23 cellular contexts compared by ENCODE assay signal in the genomic region with DNA sequence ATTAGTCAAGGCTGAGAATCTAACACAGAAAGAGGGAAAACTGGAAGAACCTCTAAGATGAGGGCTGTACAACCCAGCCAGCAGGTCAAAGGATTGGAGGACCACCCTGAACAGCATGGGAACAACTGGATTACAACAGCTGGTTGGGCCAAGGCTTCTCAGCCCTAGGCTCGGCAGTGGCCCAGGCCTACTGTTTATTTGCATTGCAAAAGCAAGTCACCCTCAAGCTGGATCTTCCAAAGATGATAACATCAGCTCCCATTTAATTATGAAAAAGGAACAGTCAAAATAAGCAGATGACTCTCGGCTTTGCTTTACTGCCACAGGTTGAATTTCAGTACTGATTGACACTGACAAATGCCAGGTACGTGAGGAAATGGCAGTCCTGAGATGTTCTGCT.
DNase-seq lines count a peak whose midpoint lies in the region; ATAC-seq and TF ChIP-seq lines count a peak whose summit lies in the region.
"Had no signal": no experiment of that assay in that cellular context is flagged by ENCODE, and none has a peak within 500 bp of the region (broad histone marks: within the 10 kb centered on the region; RNA-seq: fewer than 3 reads in every experiment).

No MANE protein-coding gene starts in this region.

- DNase-seq in activated CD4-positive, alpha-beta T cell treated with anti-CD3 and anti-CD28 coated beads, Interleukin-2, amount 10 ng/mL, durations not matched to agents 7 days and 5 days = no peak
- DNase-seq in activated CD4-positive, alpha-beta T cell treated with anti-CD3 and anti-CD28 coated beads for 1 hour = no peak
- peak; percentile 31 for DNase-seq in DND-41
- DNase-seq in activated naive CD8-positive, alpha-beta T cell treated with anti-CD3 and anti-CD28 coated beads for 36 hours = no peak
- no peak for DNase-seq in naive thymus-derived CD8-positive, alpha-beta T cell
- no peak for DNase-seq in natural killer cell treated with Interleukin-12 subunit alpha and Interleukin-12 subunit beta and Interleukin-15 and Interleukin-18, amount 100 ng/mL, for 72 hours (ENCODE audit: low spot score)
- no peak for DNase-seq in ascending aorta (ENCODE audit: low spot score in 2 of 2)
- DNase-seq: 8988T; adrenal gland; GDM1; H7; kidney glomerular epithelial cell; NCI-H1105 treated with DMSO at 0.1 percent for 48 hours; NCI-H2029; NCI-H2227 treated with DMSO at 0.1 percent for 48 hours; Peyer's patch; psoas muscle; SIG-M5; stimulated activated naive CD4-positive, alpha-beta T cell treated with Interleukin-2 at 50 U/mL for 16 hours had no signal

- H3K27ac ChIP-seq in DND-41 (ENCODE audit: low read length) = peak overlapping the region; percentile 98
- no peak overlapping the region for H3K27ac ChIP-seq in ascending aorta
- H3K27ac ChIP-seq: Peyer's patch, psoas muscle, thoracic aorta had no signal

- peak overlapping the region; percentile 92 for H3K27ac Mint-ChIP-seq in activated CD4-positive, alpha-beta T cell treated with anti-CD3 and anti-CD28 coated beads, Interleukin-2, amount 10 ng/mL, durations not matched to agents 7 days and 5 days
- H3K27ac Mint-ChIP-seq in activated naive CD8-positive, alpha-beta T cell treated with anti-CD3 and anti-CD28 coated beads for 36 hours = peak overlapping the region; percentile 84
- H3K27ac Mint-ChIP-seq in naive thymus-derived CD8-positive, alpha-beta T cell = peak overlapping the region in 6 of 10 donors; percentile 87 to 95 (median 92)
- peak overlapping the region in 1 of 2 donors; percentile 80 for H3K27ac Mint-ChIP-seq in natural killer cell treated with Interleukin-12 subunit alpha and Interleukin-12 subunit beta and Interleukin-15 and Interleukin-18, amount 100 ng/mL, for 72 hours

- peak overlapping the region; percentile 50 for H2AFZ ChIP-seq in DND-41 (ENCODE audit: low read depth, low read length)

- H3K36me3 ChIP-seq in DND-41 (ENCODE audit: insufficient read depth, low read length) = no peaks in the 10 kb centered on the region
- H3K36me3 ChIP-seq in ascending aorta = no peaks in the 10 kb centered on the region
- H3K36me3 ChIP-seq: adrenal gland, Peyer's patch, thoracic aorta had no signal

- H3K9me3 ChIP-seq in DND-41 (ENCODE audit: insufficient read depth, low read length, severe bottlenecking) (no peaks in the 10 kb centered on the region), ascending aorta (no peaks in the 10 kb centered on the region)
- H3K9me3 ChIP-seq: adrenal gland, Peyer's patch, psoas muscle, thoracic aorta had no signal

- H3K9ac ChIP-seq in DND-41 (ENCODE audit: low read depth, low read length) = peak overlapping the region; percentile 69

- ATAC-seq in DND-41 (ENCODE audit: insufficient read depth, low read depth) (peak; percentile 10; the same call in 1 of the 3 replicates), GM19324 (IDR thresholded peaks at IDR 0.05; ENCODE audit: low FRiP score, unreplicated experiment) (no peak)
- no peak for ATAC-seq in naive thymus-derived CD8-positive, alpha-beta T cell
- no peak for ATAC-seq in natural killer cell treated with Interleukin-12 subunit alpha and Interleukin-12 subunit beta and Interleukin-15 and Interleukin-18, amount 100 ng/mL, for 72 hours
- ATAC-seq: psoas muscle had no signal

- H3K4me1 Mint-ChIP-seq in activated CD4-positive, alpha-beta T cell treated with anti-CD3 and anti-CD28 coated beads, Interleukin-2, amount 10 ng/mL, durations not matched to agents 7 days and 5 days = peaks cover 23% of the 10 kb centered on the region
- peaks cover 9% of the 10 kb centered on the region for H3K4me1 Mint-ChIP-seq in activated naive CD8-positive, alpha-beta T cell treated with anti-CD3 and anti-CD28 coated beads for 36 hours
- H3K4me1 Mint-ChIP-seq in naive thymus-derived CD8-positive, alpha-beta T cell = peaks cover 0 to 17% (median 12%) of the 10 kb centered on the region in 4 donors
- peaks cover 7 to 10% of the 10 kb centered on the region in 2 donors for H3K4me1 Mint-ChIP-seq in natural killer cell treated with Interleukin-12 subunit alpha and Interleukin-12 subunit beta and Interleukin-15 and Interleukin-18, amount 100 ng/mL, for 72 hours (ENCODE audit: low read depth in 2 of 2)

- H3K36me3 Mint-ChIP-seq in activated CD4-positive, alpha-beta T cell treated with anti-CD3 and anti-CD28 coated beads, Interleukin-2, amount 10 ng/mL, durations not matched to agents 7 days and 5 days (ENCODE audit: low read depth) = no peaks in the 10 kb centered on the region
- H3K36me3 Mint-ChIP-seq in activated naive CD8-positive, alpha-beta T cell treated with anti-CD3 and anti-CD28 coated beads for 36 hours = no peaks in the 10 kb centered on the region
- peaks cover 0 to 1% (median 0%) of the 10 kb centered on the region in 3 donors for H3K36me3 Mint-ChIP-seq in naive thymus-derived CD8-positive, alpha-beta T cell
- no peaks in the 10 kb centered on the region for H3K36me3 Mint-ChIP-seq in natural killer cell treated with Interleukin-12 subunit alpha and Interleukin-12 subunit beta and Interleukin-15 and Interleukin-18, amount 100 ng/mL, for 72 hours

- peaks cover 8% of the 10 kb centered on the region for H3K9me3 Mint-ChIP-seq in activated CD4-positive, alpha-beta T cell treated with anti-CD3 and anti-CD28 coated beads, Interleukin-2, amount 10 ng/mL, durations not matched to agents 7 days and 5 days
- no peaks in the 10 kb centered on the region for H3K9me3 Mint-ChIP-seq in activated naive CD8-positive, alpha-beta T cell treated with anti-CD3 and anti-CD28 coated beads for 36 hours
- peaks cover 0 to 8% (median 0%) of the 10 kb centered on the region in 9 donors for H3K9me3 Mint-ChIP-seq in naive thymus-derived CD8-positive, alpha-beta T cell
- H3K9me3 Mint-ChIP-seq in natural killer cell treated with Interleukin-12 subunit alpha and Interleukin-12 subunit beta and Interleukin-15 and Interleukin-18, amount 100 ng/mL, for 72 hours = no peaks in the 10 kb centered on the region
- H3K9me3 Mint-ChIP-seq: activated CD4-positive, alpha-beta memory T cell treated with anti-CD3 and anti-CD28 coated beads, Interleukin-2, amount 10 ng/mL, durations not matched to agents 7 days and 5 days had no signal

- H3K4me1 ChIP-seq in DND-41 (ENCODE audit: insufficient read depth, low read length) (peaks cover 32% of the 10 kb centered on the region), ascending aorta (no peaks in the 10 kb centered on the region)
- H3K4me1 ChIP-seq: adrenal gland, Peyer's patch, psoas muscle had no signal

- peak overlapping the region; percentile 68 for H3K4me2 ChIP-seq in DND-41 (ENCODE audit: insufficient read depth, low read length)

- no peak for TF ChIP-seq CTCF in DND-41 (IDR thresholded peaks at IDR 0.05; ENCODE audit: borderline replicate concordance, extremely low read depth, low read length, poor library complexity, severe bottlenecking)
- no peak for TF ChIP-seq CTCF in ascending aorta (IDR thresholded peaks at IDR 0.05)

- intact Hi-C loops in ascending aorta (cut with DNase I) = no loop called here

- POLR2A ChIA-PET in activated CD4-positive, alpha-beta T cell treated with anti-CD3 and anti-CD28 coated beads, Interleukin-2, amount 10 ng/mL, durations not matched to agents 7 days and 5 days (lab: Charles Lee) = no interaction called here
- POLR2A ChIA-PET in naive thymus-derived CD8-positive, alpha-beta T cell (lab: Charles Lee) = interaction anchor here (0.7 kb wide), 1 partner anchor 884 kb away, joined by 3 read pairs; a partner anchor contains a TSS

- CTCF ChIA-PET in activated CD4-positive, alpha-beta T cell treated with anti-CD3 and anti-CD28 coated beads, Interleukin-2, amount 10 ng/mL, durations not matched to agents 7 days and 5 days (lab: Charles Lee) = interaction anchor here (1.0 kb wide), 1 partner anchor 10 kb away, joined by 3 read pairs; no protein-coding TSS in a partner anchor

- no peak overlapping the region for H3K4me3 Mint-ChIP-seq in activated CD4-positive, alpha-beta T cell treated with anti-CD3 and anti-CD28 coated beads, Interleukin-2, amount 10 ng/mL, durations not matched to agents 7 days and 5 days
- no peak overlapping the region for H3K4me3 Mint-ChIP-seq in activated naive CD8-positive, alpha-beta T cell treated with anti-CD3 and anti-CD28 coated beads for 36 hours
- peak overlapping the region in 3 of 10 donors; percentile 78 to 84 (median 84) for H3K4me3 Mint-ChIP-seq in naive thymus-derived CD8-positive, alpha-beta T cell
- H3K4me3 Mint-ChIP-seq in natural killer cell treated with Interleukin-12 subunit alpha and Interleukin-12 subunit beta and Interleukin-15 and Interleukin-18, amount 100 ng/mL, for 72 hours = no peak overlapping the region

- no peaks in the 10 kb centered on the region for H3K79me2 ChIP-seq in DND-41 (ENCODE audit: insufficient read depth, low read length)

- H3K27me3 Mint-ChIP-seq in activated CD4-positive, alpha-beta T cell treated with anti-CD3 and anti-CD28 coated beads, Interleukin-2, amount 10 ng/mL, durations not matched to agents 7 days and 5 days = no peaks in the 10 kb centered on the region
- H3K27me3 Mint-ChIP-seq in activated naive CD8-positive, alpha-beta T cell treated with anti-CD3 and anti-CD28 coated beads for 36 hours = no peaks in the 10 kb centered on the region
- no peaks in the 10 kb centered on the region for H3K27me3 Mint-ChIP-seq in naive thymus-derived CD8-positive, alpha-beta T cell
- peaks cover 0 to 21% of the 10 kb centered on the region in 2 donors for H3K27me3 Mint-ChIP-seq in natural killer cell treated with Interleukin-12 subunit alpha and Interleukin-12 subunit beta and Interleukin-15 and Interleukin-18, amount 100 ng/mL, for 72 hours
- H3K27me3 Mint-ChIP-seq: activated CD4-positive, alpha-beta memory T cell treated with anti-CD3 and anti-CD28 coated beads, Interleukin-2, amount 10 ng/mL, durations not matched to agents 7 days and 5 days had no signal

- no peaks in the 10 kb centered on the region for H3K27me3 ChIP-seq in DND-41 (ENCODE audit: insufficient read depth, low read length, poor library complexity)
- H3K27me3 ChIP-seq in ascending aorta = no peaks in the 10 kb centered on the region
- H3K27me3 ChIP-seq: Peyer's patch had no signal

- no peaks in the 10 kb centered on the region for H4K20me1 ChIP-seq in DND-41 (ENCODE audit: insufficient read depth, low read length)

- H3K4me3 ChIP-seq in DND-41 (ENCODE audit: low read depth in 1 of 2, low read length in 2 of 2) = peak overlapping the region in 1 of 2 experiments; percentile 56; a peak in 2 of 4 replicates
- H3K4me3 ChIP-seq in ascending aorta = no peak overlapping the region
- H3K4me3 ChIP-seq: adrenal gland, lung, Peyer's patch, psoas muscle, thoracic aorta had no signal
